Comparison of ENCODE assay signal across 25 cellular contexts in genomic region chr16:79659352-79659751, GRCh38. TPM values are rescaled to one million over a fixed set of nuclear protein-coding genes. Genes with fewer than 3 reads are reported as not detected.
A peak's percentile ranks its signal among the peaks of the same experiment; 100 is the strongest.
DNase-seq lines count a peak whose midpoint lies in the region; ATAC-seq, FAIRE-seq and TF ChIP-seq lines count a peak whose summit lies in the region.
"Had no signal": no experiment of that assay in that cellular context is flagged by ENCODE, and none has a peak within 500 bp of the region (broad histone marks: within the 10 kb centered on the region; RNA-seq: fewer than 3 reads in every experiment).

No MANE protein-coding gene starts in this region.

- no peak overlapping the region for H3K9ac ChIP-seq in neural cell (ENCODE audit: low read length)
- peak overlapping the region; percentile 12 for H3K9ac ChIP-seq in smooth muscle cell (ENCODE audit: low read depth)
- H3K9ac ChIP-seq: GM23248 had no signal

- H3K4me1 ChIP-seq in SJCRH30 = peaks cover 33% of the 10 kb centered on the region
- peaks cover 27% of the 10 kb centered on the region for H3K4me1 ChIP-seq in smooth muscle cell (ENCODE audit: low read depth)
- H3K4me1 ChIP-seq in small intestine (ENCODE audit: control insufficient read depth in 2 of 2, insufficient read depth in 1 of 2, low read depth in 1 of 2, low read length in 1 of 2) = no peaks in the 10 kb centered on the region
- H3K4me1 ChIP-seq: HAP-1 had no signal

- no peak for FAIRE-seq in small intestine (lab: Jason Lieb, UNC)
- FAIRE-seq: GM12892, HepG2, K562, RCC 7860 had no signal

- intact Hi-C loops in left colon (cut with DNase I, micrococcal nuclease) = no loop called here

- no peak for TF ChIP-seq CTCF in epithelial cell of esophagus (IDR thresholded peaks at IDR 0.05; ENCODE audit: insufficient read depth, low read depth, low read length, missing control alignments)
- no peak for TF ChIP-seq CTCF in neural cell (IDR thresholded peaks at IDR 0.05; ENCODE audit: poor library complexity, severe bottlenecking)
- no peak for TF ChIP-seq CTCF in smooth muscle cell (IDR thresholded peaks at IDR 0.05; ENCODE audit: borderline replicate concordance, insufficient read depth, poor library complexity, severe bottlenecking)

- H3K27ac ChIP-seq in SJCRH30 (peak overlapping the region; percentile 90), neural cell (ENCODE audit: low read length) (no peak overlapping the region), smooth muscle cell (ENCODE audit: low read depth) (peak overlapping the region; percentile 86), small intestine (ENCODE audit: low read depth in 1 of 2, low read length in 1 of 2) (no peak overlapping the region)
- H3K27ac ChIP-seq: GM23248, HL-60 had no signal

- no peaks in the 10 kb centered on the region for H3K27me3 ChIP-seq in SJCRH30
- no peaks in the 10 kb centered on the region for H3K27me3 ChIP-seq in neural cell (ENCODE audit: insufficient read depth, low read depth, low read length)
- no peaks in the 10 kb centered on the region for H3K27me3 ChIP-seq in smooth muscle cell (ENCODE audit: low read depth)
- H3K27me3 ChIP-seq in small intestine (ENCODE audit: control insufficient read depth in 2 of 2, insufficient read depth in 2 of 2, low read length in 2 of 2) = no peaks in the 10 kb centered on the region

- DNase-seq in SJCRH30 (no peak), epithelial cell of esophagus (ENCODE audit: low read depth) (peak; percentile 79), smooth muscle cell (lab: John Stamatoyannopoulos, UW; ENCODE audit: unreplicated experiment) (no peak), left colon (no peak), small intestine (no peak), RKO (ENCODE audit: low spot score) (no peak)
- DNase-seq: CD4-positive, CD25-positive, alpha-beta regulatory T cell; COR-L47; DMS79 treated with DMSO at 0.1 percent for 48 hours; GM23248; MM.1S; NCI-H1092 treated with DMSO at 0.1 percent for 48 hours; NCI-H1930; NCI-H2171 treated with DMSO at 0.1 percent for 48 hours; NCI-H524 treated with DMSO at 0.1 percent for 48 hours; OCI-M1; Right ventricle myocardium superior had no signal

- H4K20me1 ChIP-seq in neural cell (ENCODE audit: insufficient read depth) = no peaks in the 10 kb centered on the region
- no peaks in the 10 kb centered on the region for H4K20me1 ChIP-seq in smooth muscle cell (ENCODE audit: low read depth)

- 60% methylated on average over 5 of the region's 5 CpGs for WGBS in smooth muscle cell (ENCODE audit: low lambda C conversion rate)
- 78 to 81% (median 81%) methylated on average over 5 of the region's 5 CpGs for WGBS in small intestine, 3 donors

- H3K4me2 ChIP-seq in neural cell (ENCODE audit: low read length) (no peak overlapping the region), smooth muscle cell (peak overlapping the region; percentile 27)

- no peaks in the 10 kb centered on the region for H3K79me2 ChIP-seq in neural cell (replicated peaks; ENCODE audit: insufficient read depth, low read length)
- H3K79me2 ChIP-seq in smooth muscle cell (ENCODE audit: low read depth) = no peaks in the 10 kb centered on the region

- TF ChIP-seq RAD21 in neural cell (conservative IDR thresholded peaks at IDR 0.05) = no peak

- H2AFZ ChIP-seq in neural cell (ENCODE audit: low read depth, low read length) = no peak overlapping the region
- H2AFZ ChIP-seq in smooth muscle cell (ENCODE audit: low read depth) = no peak overlapping the region
- H2AFZ ChIP-seq: GM23248 had no signal

- H3K4me3 ChIP-seq in SJCRH30 = no peak overlapping the region
- H3K4me3 ChIP-seq in epithelial cell of esophagus (ENCODE audit: low read length) = no peak overlapping the region
- no peak overlapping the region for H3K4me3 ChIP-seq in neural cell (ENCODE audit: low read length)
- no peak overlapping the region for H3K4me3 ChIP-seq in smooth muscle cell
- no peak overlapping the region for H3K4me3 ChIP-seq in small intestine (ENCODE audit: low read depth in 1 of 2, low read length in 2 of 2)
- H3K4me3 ChIP-seq: GM23248, HAP-1, K562 had no signal

- no peaks in the 10 kb centered on the region for H3K9me3 ChIP-seq in SJCRH30 (replicated peaks)
- no peaks in the 10 kb centered on the region for H3K9me3 ChIP-seq in neural cell (ENCODE audit: low read length)
- no peaks in the 10 kb centered on the region for H3K9me3 ChIP-seq in smooth muscle cell (replicated peaks; ENCODE audit: low read depth)
- no peaks in the 10 kb centered on the region for H3K9me3 ChIP-seq in small intestine (ENCODE audit: control insufficient read depth, low read depth)
- H3K9me3 ChIP-seq: HAP-1 had no signal

- H3F3A ChIP-seq in neural cell (ENCODE audit: insufficient read depth, low read length, poor library complexity, severe bottlenecking) (no peaks in the 10 kb centered on the region), smooth muscle cell (ENCODE audit: low read depth) (peaks cover 18% of the 10 kb centered on the region)

- no peaks in the 10 kb centered on the region for H3K9me2 ChIP-seq in neural cell (ENCODE audit: insufficient read depth, low read length)

- H3K36me3 ChIP-seq in SJCRH30 = no peaks in the 10 kb centered on the region
- no peaks in the 10 kb centered on the region for H3K36me3 ChIP-seq in neural cell (ENCODE audit: insufficient read depth, low read length)
- H3K36me3 ChIP-seq in smooth muscle cell (ENCODE audit: low read depth) = no peaks in the 10 kb centered on the region
- no peaks in the 10 kb centered on the region for H3K36me3 ChIP-seq in small intestine (ENCODE audit: control insufficient read depth in 2 of 2, insufficient read depth in 2 of 2, low read length in 2 of 2)
- H3K36me3 ChIP-seq: HAP-1 had no signal

- no peak for ATAC-seq in left colon
- ATAC-seq: HepG2 had no signal

- no peak for TF ChIP-seq EP300 in neural cell (conservative IDR thresholded peaks at IDR 0.05; ENCODE audit: poor library complexity, severe bottlenecking)

TF ChIP-seq in neural cell, 6 proteins besides CTCF, POLR2A, EP300 and RAD21:
- TF ChIP-seq REST (IDR thresholded peaks at IDR 0.05; ENCODE audit: borderline replicate concordance) = peak; percentile 53
- TF ChIP-seq POLR2AphosphoS5 (IDR thresholded peaks at IDR 0.05) = peak; percentile 33
- TF ChIP-seq EZH2 (IDR thresholded peaks at IDR 0.05; ENCODE audit: borderline replicate concordance, insufficient read depth, low read length, poor library complexity, severe bottlenecking) = no peak

RNA-seq across cellular contexts. Expression of gene MAF, which starts 58.8 kb away (rescaled TPM):
- 3.0 and 3.2 TPM in 2 replicates for total RNA-seq in SJCRH30 (2014; rRNA removed; shearing (Covaris generic))
- polyA plus RNA-seq in neural cell (0.92 and 2.1 TPM in 2 replicates), smooth muscle cell (19.1 and 22.2 TPM in 2 replicates), small intestine (10 to 100 TPM; 23.7 to 65.9 (median 59.5) TPM)
- polyA minus RNA-seq in neural cell = 1.2 and 1.4 TPM in 2 replicates
- total RNA-seq in smooth muscle cell (40.6 and 54.9 TPM in 2 replicates), left colon (10 to 100 TPM; 11.7 to 30.3 TPM)
- total RNA-seq: HT-29 had no signal
- polyA plus RNA-seq: GM23248 had no signal

Comparison
In these comparisons a context has a peak if more than half of its experiments do, and no peak if none do; other contexts are left out.
1. H3K27ac ChIP-seq: peak in SJCRH30 (single experiment) and smooth muscle cell (single experiment); none in neural cell (single experiment) and small intestine (0 of 2).